ENCODE assay signal across 14 cellular contexts in genomic region chr14:66105819-66106218, GRCh38.
DNase-seq lines count a peak whose midpoint lies in the region; ATAC-seq and TF ChIP-seq lines count a peak whose summit lies in the region.
"Had no signal": no experiment of that assay in that cellular context is flagged by ENCODE, and none has a peak within 500 bp of the region (broad histone marks: within the 10 kb centered on the region; RNA-seq: fewer than 3 reads in every experiment).

No MANE protein-coding gene starts in this region.

- H3K27ac ChIP-seq in GM23248 (peak overlapping the region; percentile 34), OCI-LY7 (ENCODE audit: low read depth, low read length, poor library complexity, severe bottlenecking) (no peak overlapping the region)
- H3K27ac ChIP-seq: BLaER1 treated with 17β-estradiol and CSF1 and Interleukin-3, amounts not matched to agents 10 nM and 100 nM had no signal

- H3K4me2 ChIP-seq in GM23248 (ENCODE audit: unreplicated experiment), result peak overlapping the region; percentile 60
- no peak overlapping the region for H3K4me2 ChIP-seq in OCI-LY7 (ENCODE audit: low read length)

- no peaks in the 10 kb centered on the region for H3K9me3 ChIP-seq in GM23248 (ENCODE audit: low read depth)
- no peaks in the 10 kb centered on the region for H3K9me3 ChIP-seq in OCI-LY7 (ENCODE audit: low read length)
- H3K9me3 ChIP-seq: BLaER1 treated with 17β-estradiol and CSF1 and Interleukin-3, amounts not matched to agents 10 nM and 100 nM had no signal

- peak; percentile 7 for DNase-seq in AG04449 (ENCODE audit: low read depth, low spot score)
- peak; percentile 91 for DNase-seq in GM23248
- peak; percentile 21 for DNase-seq in amniotic epithelial cell (ENCODE audit: low read depth)
- DNase-seq in foreskin fibroblast, result peak; percentile 3 to 61
- no peak for DNase-seq in SHP77 treated with DMSO at 0.1 percent for 48 hours (lab: John Stamatoyannopoulos, UW)
- DNase-seq in NCI-H82 treated with DMSO at 0.1 percent for 48 hours (lab: John Stamatoyannopoulos, UW; ENCODE audit: unreplicated experiment), result no peak
- DNase-seq in OCI-LY7 (ENCODE audit: low spot score), result no peak
- DNase-seq: activated gamma-delta T cell treated with Interleukin-2 at 50 U/mL for 16 hours; glutamatergic neuron; H7; kidney glomerular epithelial cell; stimulated activated CD4-positive, alpha-beta T cell treated with anti-CD3 and anti-CD28 coated beads, Interleukin-4, amount 100 ng/mL, for 4 hours had no signal

- H3K4me1 ChIP-seq in GM23248 (ENCODE audit: insufficient read depth), result peaks cover 15% of the 10 kb centered on the region; the same call in 1 of the 2 replicates
- H3K4me1 ChIP-seq in OCI-LY7 (ENCODE audit: insufficient read depth, low read length, poor library complexity, severe bottlenecking), result no peaks in the 10 kb centered on the region

- no peak for ATAC-seq in GM21717 (IDR thresholded peaks at IDR 0.05; ENCODE audit: unreplicated experiment)

- H3K9ac ChIP-seq in GM23248, result 0 out of 2 replicates have a peak overlapping the region, but pooled peaks have one; percentile 6
- H3K9ac ChIP-seq: BLaER1 treated with 17β-estradiol and CSF1 and Interleukin-3, amounts not matched to agents 10 nM and 100 nM had no signal

- H3F3A ChIP-seq in GM23248 (ENCODE audit: insufficient read depth), result peaks cover 15% of the 10 kb centered on the region; the same call in 1 of the 2 replicates

- WGBS in GM23248 (ENCODE audit: low coverage in 1 of 2, low lambda C conversion rate in 2 of 2, missing lambda C conversion rate in 2 of 2), 2 experiments, result 12 to 14% methylated on average over 4 of the region's 4 CpGs

- POLR2A ChIA-PET in AG04449 (lab: Yijun Ruan, JAX), result interaction anchor here (0.6 to 0.7 kb wide), 2 partner anchors 17 to 48 kb away, joined by 3 to 4 read pairs; no protein-coding TSS in a partner anchor
- POLR2A ChIA-PET in OCI-LY7 (lab: Charles Lee), result interaction anchor here (0.6 to 0.7 kb wide), 3 partner anchors 121 to 382 kb away, joined by 3 to 4 read pairs (median 3); no protein-coding TSS in a partner anchor

- no peak overlapping the region for H3K4me3 ChIP-seq in AG04449 (ENCODE audit: low read depth, low read length)
- peak overlapping the region; percentile 27; the same call in 1 of the 2 replicates for H3K4me3 ChIP-seq in GM23248
- no peak overlapping the region for H3K4me3 ChIP-seq in foreskin fibroblast (ENCODE audit: low read depth in 1 of 2, low read length in 2 of 2)
- no peak overlapping the region for H3K4me3 ChIP-seq in OCI-LY7 (ENCODE audit: low read depth, low read length, poor library complexity, severe bottlenecking)
- H3K4me3 ChIP-seq: BLaER1 treated with 17β-estradiol and CSF1 and Interleukin-3, amounts not matched to agents 10 nM and 100 nM had no signal

- H2AFZ ChIP-seq in GM23248 (peak overlapping the region; percentile 68), OCI-LY7 (ENCODE audit: low read length) (no peak overlapping the region)

- in situ Hi-C loops in GM23248 (cut with MboI), result no loop called here

- intact Hi-C loops in OCI-LY7 (cut with micrococcal nuclease; ENCODE audit: unreplicated experiment), result no loop called here

- H3K79me2 ChIP-seq in GM23248 (ENCODE audit: insufficient read depth) (no peaks in the 10 kb centered on the region), OCI-LY7 (ENCODE audit: insufficient read depth, low read depth, low read length) (no peaks in the 10 kb centered on the region)

- TF ChIP-seq CTCF in AG04449 (IDR thresholded peaks at IDR 0.05; ENCODE audit: insufficient read depth, low read length, missing control alignments) (no peak), foreskin fibroblast (IDR thresholded peaks at IDR 0.05; ENCODE audit: low read depth, low read length) (no peak), OCI-LY7 (conservative IDR thresholded peaks at IDR 0.05; ENCODE audit: low read length) (no peak)

- H3K9me2 ChIP-seq in GM23248 (ENCODE audit: insufficient read depth), result no peaks in the 10 kb centered on the region
- no peaks in the 10 kb centered on the region for H3K9me2 ChIP-seq in OCI-LY7 (ENCODE audit: insufficient read depth, low read length)

- H4K20me1 ChIP-seq in GM23248 (ENCODE audit: insufficient read depth) (no peaks in the 10 kb centered on the region), OCI-LY7 (ENCODE audit: insufficient read depth, low read length) (no peaks in the 10 kb centered on the region)
- H4K20me1 ChIP-seq: BLaER1 treated with 17β-estradiol and CSF1 and Interleukin-3, amounts not matched to agents 10 nM and 100 nM had no signal

- BruUV-seq in OCI-LY7 (replicated peaks; lab: Mats Ljungman, UMichigan), result no TSS peak

- H3K27me3 ChIP-seq in GM23248 (replicated peaks; ENCODE audit: insufficient read depth), result no peaks in the 10 kb centered on the region
- H3K27me3 ChIP-seq: BLaER1 treated with 17β-estradiol and CSF1 and Interleukin-3, amounts not matched to agents 10 nM and 100 nM had no signal

- CTCF ChIA-PET in AG04449 (lab: Yijun Ruan, JAX) (interaction anchor here (1.1 to 1.6 kb wide), 3 partner anchors 11 to 35 kb away, joined by 3 to 4 read pairs (median 3); no protein-coding TSS in a partner anchor), OCI-LY7 (lab: Charles Lee; ENCODE audit: unreplicated experiment) (no interaction called here)

- H3K36me3 ChIP-seq in GM23248 (ENCODE audit: low read depth) (no peaks in the 10 kb centered on the region), OCI-LY7 (ENCODE audit: insufficient read depth, low read length) (no peaks in the 10 kb centered on the region)
- H3K36me3 ChIP-seq: BLaER1 treated with 17β-estradiol and CSF1 and Interleukin-3, amounts not matched to agents 10 nM and 100 nM had no signal

Comparison
In these comparisons a context has a peak if more than half of its experiments do, and no peak if none do; other contexts are left out.
1. DNase-seq: peak in AG04449 (single experiment), GM23248 (single experiment), amniotic epithelial cell (single experiment) and foreskin fibroblast (2 of 2); none in SHP77 treated with DMSO at 0.1 percent for 48 hours (single experiment), NCI-H82 treated with DMSO at 0.1 percent for 48 hours (single experiment) and OCI-LY7 (single experiment).